13 cellular contexts compared by ENCODE assay signal in genomic region chr15:73607405-73607804, GRCh38.
"Had no signal": no experiment of that assay in that cellular context is flagged by ENCODE, and none has a peak within 500 bp of the region (broad histone marks: within the 10 kb centered on the region; RNA-seq: fewer than 3 reads in every experiment).

No MANE protein-coding gene starts in this region.

- H3K9me3 Mint-ChIP-seq: activated CD4-positive, alpha-beta memory T cell treated with anti-CD3 and anti-CD28 coated beads, Interleukin-2, amount 10 ng/mL, durations not matched to agents 7 days and 5 days had no signal

- ATAC-seq: left ventricle myocardium superior had no signal

- DNase-seq: activated CD4-positive, alpha-beta memory T cell treated with anti-CD3 and anti-CD28 coated beads, Interleukin-2, amount 10 ng/mL, durations not matched to agents 7 days and 5 days; activated CD4-positive, alpha-beta T cell treated with anti-CD3 and anti-CD28 coated beads for 1 hour; activated CD8-positive, alpha-beta memory T cell treated with anti-CD3 and anti-CD28 coated beads, Interleukin-2, amount 50 U/mL, for 48 hours; activated naive CD4-positive, alpha-beta T cell treated with anti-CD3 and anti-CD28 coated beads for 36 hours; central memory CD4-positive, alpha-beta T cell; cortex of kidney; effector CD8-positive, alpha-beta T cell; kidney; left ventricle myocardium superior; mesenchymal stem cell; pancreas; stimulated activated CD4-positive, alpha-beta T cell treated with anti-CD3 and anti-CD28 coated beads, Interleukin-4, amount 100 ng/mL, for 1 hour; stomach had no signal

- H3K27ac Mint-ChIP-seq: activated CD4-positive, alpha-beta memory T cell treated with anti-CD3 and anti-CD28 coated beads, Interleukin-2, amount 10 ng/mL, durations not matched to agents 7 days and 5 days; activated naive CD4-positive, alpha-beta T cell treated with anti-CD3 and anti-CD28 coated beads for 36 hours had no signal

- H3K27me3 Mint-ChIP-seq: activated CD4-positive, alpha-beta memory T cell treated with anti-CD3 and anti-CD28 coated beads, Interleukin-2, amount 10 ng/mL, durations not matched to agents 7 days and 5 days had no signal

- FAIRE-seq: kidney, pancreas had no signal

- H3K4me3 Mint-ChIP-seq: activated CD4-positive, alpha-beta memory T cell treated with anti-CD3 and anti-CD28 coated beads, Interleukin-2, amount 10 ng/mL, durations not matched to agents 7 days and 5 days; activated naive CD4-positive, alpha-beta T cell treated with anti-CD3 and anti-CD28 coated beads for 36 hours had no signal
